ENCODE assay signal across 8 cellular contexts in the genomic region with DNA sequence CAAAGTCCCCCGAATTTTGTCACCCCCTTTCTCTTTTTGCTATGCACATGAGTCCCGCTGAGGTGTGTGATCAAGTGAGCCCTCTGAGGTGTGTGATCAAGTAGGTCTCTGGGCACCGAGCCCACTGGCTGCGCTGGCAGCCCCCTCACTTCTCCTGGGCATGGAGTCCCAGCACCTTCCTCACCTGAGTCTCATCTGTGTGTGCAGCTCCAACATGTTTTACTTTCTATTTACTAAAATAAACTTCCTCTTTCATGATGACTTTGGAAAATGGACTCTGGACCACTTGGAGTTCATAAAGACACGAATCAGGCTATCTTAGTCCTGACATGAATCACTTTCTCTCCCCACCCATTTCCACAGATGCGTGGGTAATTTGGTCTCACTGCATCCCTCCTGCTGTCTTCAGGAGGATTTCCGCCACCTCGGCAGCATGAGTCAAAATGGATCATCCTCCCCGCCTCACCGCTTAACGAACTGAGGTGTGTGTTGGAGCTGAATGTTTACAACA. TPM values are rescaled to one million over a fixed set of nuclear protein-coding genes. Genes with fewer than 3 reads are reported as not detected.
DNase-seq lines count a peak whose midpoint lies in the region; ATAC-seq and TF ChIP-seq lines count a peak whose summit lies in the region.

No MANE protein-coding gene starts in this region.

- H3K36me3 ChIP-seq in H7 (replicated peaks; ENCODE audit: control insufficient read depth, insufficient read depth, low read length) (no peaks in the 10 kb centered on the region), left ventricle myocardium inferior (no peaks in the 10 kb centered on the region)

- POLR2A ChIA-PET in GM10248 (lab: Yijun Ruan, JAX), result no interaction called here

- ATAC-seq in GM21723 (IDR thresholded peaks at IDR 0.05; ENCODE audit: unreplicated experiment), result peak; percentile 59
- no peak for ATAC-seq in Right ventricle myocardium inferior

- H3K27me3 ChIP-seq in H7 (ENCODE audit: control insufficient read depth, insufficient read depth, low read length) (no peaks in the 10 kb centered on the region), left ventricle myocardium inferior (ENCODE audit: low read depth) (peaks cover 25% of the 10 kb centered on the region)

- TF ChIP-seq POLR2A in NB4 (IDR thresholded peaks at IDR 0.05; ENCODE audit: extremely low read depth, insufficient read length), result no peak

- CTCF ChIA-PET in GM10248 (lab: Yijun Ruan, JAX), result interaction anchor here (0.9 to 1.7 kb wide), 3 partner anchors 13 to 175 kb away, joined by 3 to 7 read pairs (median 3); no protein-coding TSS in a partner anchor

- DNase-seq in GM10248 (ENCODE audit: extremely low spot score) (peak; percentile 52), NB4 (ENCODE audit: low read depth) (peak; percentile 67), coronary artery (ENCODE audit: low spot score) (peak; percentile 8), NCI-H526 treated with DMSO at 0.1 percent for 48 hours (lab: John Stamatoyannopoulos, UW) (no peak), H7 (no peak), left ventricle myocardium inferior (no peak), Right ventricle myocardium inferior (ENCODE audit: missing footprints) (no peak)

- H3K9me3 ChIP-seq in left ventricle myocardium inferior (replicated peaks), result no peaks in the 10 kb centered on the region

- intact Hi-C loops in left ventricle myocardium inferior (cut with micrococcal nuclease) (no loop called here), Right ventricle myocardium inferior (cut with DNase I) (no loop called here)

- TF ChIP-seq CTCF in GM10248 (IDR thresholded peaks at IDR 0.05; ENCODE audit: control extremely low read depth, extremely low read depth, low read depth, missing control alignments), result no peak
- TF ChIP-seq CTCF in NB4 (IDR thresholded peaks at IDR 0.05; ENCODE audit: low read depth, low read length), result no peak
- no peak for TF ChIP-seq CTCF in coronary artery (IDR thresholded peaks at IDR 0.05)
- no peak for TF ChIP-seq CTCF in left ventricle myocardium inferior (IDR thresholded peaks at IDR 0.05; ENCODE audit: borderline replicate concordance)

- H3K27ac ChIP-seq in coronary artery (no peak overlapping the region), left ventricle myocardium inferior (replicated peaks) (no peak overlapping the region)

- H3K4me3 ChIP-seq in NB4 (ENCODE audit: low read depth, low read length) (no peak overlapping the region), coronary artery (no peak overlapping the region), H7 (ENCODE audit: insufficient read depth, low read depth, low read length) (no peak overlapping the region), left ventricle myocardium inferior (no peak overlapping the region)

- H3K4me1 ChIP-seq in left ventricle myocardium inferior, result no peaks in the 10 kb centered on the region

RNA-seq across cellular contexts. Expression of a gene that starts 39.8 kb away (rescaled TPM):
- total RNA-seq in H7 (2014; rRNA removed; shearing (Covaris generic)), result 1.7 and 2.4 TPM in 2 replicates
- total RNA-seq in left ventricle myocardium inferior (0.85 TPM), Right ventricle myocardium inferior (0.87 TPM)

Comparison
In these comparisons a context has a peak if more than half of its experiments do, and no peak if none do; other contexts are left out.
1. DNase-seq: peak in GM10248 (single experiment), NB4 (single experiment) and coronary artery (single experiment); none in NCI-H526 treated with DMSO at 0.1 percent for 48 hours (single experiment), H7 (single experiment), left ventricle myocardium inferior (single experiment) and Right ventricle myocardium inferior (single experiment).